ENCODE assay signal across 8 cellular contexts in the genomic region with DNA sequence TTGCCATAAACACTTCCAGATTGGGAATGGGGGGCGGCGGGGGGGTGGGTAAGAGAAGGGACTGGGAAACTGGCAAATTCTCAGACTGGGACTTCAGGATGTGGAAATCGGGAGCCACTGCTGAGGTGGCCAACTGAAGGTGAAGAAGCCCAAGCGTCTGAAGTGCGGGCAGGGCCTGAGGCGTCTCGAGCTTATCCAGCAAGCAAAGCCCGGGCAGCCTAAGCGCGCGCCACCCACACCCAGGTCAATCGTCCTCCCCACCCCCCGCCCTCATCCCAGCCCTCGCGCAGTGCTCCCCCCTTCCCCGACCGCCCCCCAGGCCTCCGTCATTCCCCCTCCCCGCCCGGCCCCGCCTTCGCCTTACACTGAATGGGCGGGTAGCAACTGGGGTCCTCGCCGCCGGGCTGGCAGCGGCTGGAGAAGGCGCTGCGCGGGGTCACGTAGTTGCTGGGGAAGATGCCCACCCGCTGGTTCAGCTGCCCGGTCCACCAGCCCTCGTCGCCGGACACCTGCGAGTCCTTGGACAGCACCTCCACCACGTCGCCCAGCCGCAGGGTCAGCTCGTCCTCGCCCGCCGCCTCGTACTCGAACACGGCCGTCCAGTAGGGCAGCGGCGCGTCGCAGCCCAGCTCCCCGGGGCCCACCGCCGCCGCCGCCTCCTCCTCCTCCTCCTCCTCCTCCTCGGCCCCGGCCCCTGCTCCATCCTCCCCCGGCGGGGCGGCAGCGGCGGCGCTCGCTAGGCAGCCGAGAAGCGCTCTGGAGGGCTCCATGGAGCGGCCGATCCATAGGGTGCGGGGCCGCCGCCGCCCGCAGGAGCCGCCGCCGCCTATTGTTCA. TPM values are rescaled to one million over a fixed set of nuclear protein-coding genes. Genes with fewer than 3 reads are reported as not detected.
DNase-seq lines count a peak whose midpoint lies in the region; ATAC-seq, FAIRE-seq and TF ChIP-seq lines count a peak whose summit lies in the region.

No MANE protein-coding gene starts in this region.

- H3K4me3 Mint-ChIP-seq in neural crest cell, result peak overlapping the region; percentile 83

- peaks cover 6% of the 10 kb centered on the region for H3K4me1 Mint-ChIP-seq in neural crest cell

- DNase-seq in GM06990 (ENCODE audit: extremely low read depth, insufficient read length) (peak; percentile 48), H7 (peak; percentile 85), MG63 (no peak), epithelial cell of esophagus (ENCODE audit: low read depth) (peak; percentile 60), neural crest cell (ENCODE audit: low read depth, low spot score) (peak; percentile 35), urothelium cell line (ENCODE audit: low spot score) (peak; percentile 81)
- peak in 2 of 3 experiments; percentile 22 to 26 for DNase-seq in activated CD8-positive, alpha-beta memory T cell treated with anti-CD3 and anti-CD28 coated beads for 48 hours (ENCODE audit: low read depth in 2 of 3, low spot score in 2 of 3)

- no peak for ATAC-seq in GM18873 (IDR thresholded peaks at IDR 0.05; ENCODE audit: low FRiP score, unreplicated experiment)

- TF ChIP-seq CTCF in GM06990 (IDR thresholded peaks at IDR 0.05; ENCODE audit: insufficient read depth, low read length, poor library complexity, severe bottlenecking) (no peak), epithelial cell of esophagus (IDR thresholded peaks at IDR 0.05; ENCODE audit: insufficient read depth, low read depth, low read length, missing control alignments) (no peak), neural crest cell (conservative IDR thresholded peaks at IDR 0.05) (no peak)

- H3K27ac Mint-ChIP-seq in neural crest cell (ENCODE audit: unreplicated experiment), result no peak overlapping the region

- no peaks in the 10 kb centered on the region for H3K9me3 ChIP-seq in MG63

- H3K27me3 ChIP-seq in GM06990 (replicated peaks; ENCODE audit: control insufficient read depth, insufficient read depth, low read length), result no peaks in the 10 kb centered on the region
- H3K27me3 ChIP-seq in H7 (ENCODE audit: control insufficient read depth, insufficient read depth, low read length), result no peaks in the 10 kb centered on the region
- peaks cover 3% of the 10 kb centered on the region for H3K27me3 ChIP-seq in MG63

- H3K4me3 ChIP-seq in GM06990 (replicated peaks; ENCODE audit: low read depth, low read length) (peak overlapping the region; percentile 86), H7 (ENCODE audit: insufficient read depth, low read depth, low read length) (peak overlapping the region; percentile 83), MG63 (peak overlapping the region; percentile 45), epithelial cell of esophagus (ENCODE audit: low read length) (peak overlapping the region; percentile 71)

- H3K36me3 Mint-ChIP-seq in neural crest cell (ENCODE audit: low read depth), result no peaks in the 10 kb centered on the region

- FAIRE-seq in urothelium cell line (lab: Jason Lieb, UNC), result peak; percentile 93

- H3K36me3 ChIP-seq in GM06990 (ENCODE audit: control insufficient read depth, insufficient read depth, low read length) (no peaks in the 10 kb centered on the region), H7 (replicated peaks; ENCODE audit: control insufficient read depth, insufficient read depth, low read length) (no peaks in the 10 kb centered on the region), MG63 (no peaks in the 10 kb centered on the region)

- H3K9me3 Mint-ChIP-seq in neural crest cell, result no peaks in the 10 kb centered on the region

- peaks cover 14% of the 10 kb centered on the region for H3K27me3 Mint-ChIP-seq in neural crest cell (ENCODE audit: low read depth)

RNA-seq across cellular contexts. Expression of a gene that starts 0.7 kb away (rescaled TPM):
- total RNA-seq in H7 (2014; rRNA removed; shearing (Covaris generic)), result 12.6 TPM in 2 replicates
- total RNA-seq in MG63 (2014; rRNA removed; shearing (Covaris generic); ENCODE audit: low replicate concordance), result 0.17 and 0.76 TPM in 2 replicates
- 10.3 and 11.2 TPM in 2 replicates for total RNA-seq in neural crest cell
